Comparison of ENCODE assay signal across 16 cellular contexts in the genomic region with DNA sequence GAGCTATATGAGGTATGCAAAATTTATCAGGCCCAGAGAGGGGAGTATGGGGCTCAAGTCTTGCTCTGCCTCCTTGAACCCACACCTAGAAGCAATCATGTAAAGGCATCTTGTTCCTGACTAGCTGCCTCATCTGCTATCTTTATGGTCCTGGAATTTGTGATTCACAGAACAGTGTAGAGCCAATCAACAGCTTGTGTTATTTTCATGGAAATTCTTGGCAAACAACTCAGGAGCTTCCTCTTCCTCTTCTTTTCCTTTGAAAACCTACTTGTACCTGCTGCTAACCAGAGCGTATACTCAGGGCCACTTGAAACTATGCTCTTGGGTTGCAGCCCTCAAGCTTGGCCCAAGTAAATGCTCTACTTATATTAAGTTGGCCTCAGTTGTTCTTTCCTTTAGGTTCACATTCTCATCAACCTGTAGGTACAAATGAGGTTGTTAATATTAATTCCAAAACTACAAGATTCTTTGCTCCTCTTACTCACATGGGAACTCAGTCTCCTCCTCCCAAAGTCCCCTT. TPM values are rescaled to one million over a fixed set of nuclear protein-coding genes. Genes with fewer than 3 reads are reported as not detected.
DNase-seq lines count a peak whose midpoint lies in the region; ATAC-seq and TF ChIP-seq lines count a peak whose summit lies in the region.
"Had no signal": no experiment of that assay in that cellular context is flagged by ENCODE, and none has a peak within 500 bp of the region (broad histone marks: within the 10 kb centered on the region; RNA-seq: fewer than 3 reads in every experiment).

No MANE protein-coding gene starts in this region.

- no peaks in the 10 kb centered on the region for H3K4me1 Mint-ChIP-seq in CD14-positive monocyte

- peaks cover 0 to 2% (median 1%) of the 10 kb centered on the region in 3 donors for H3K27me3 Mint-ChIP-seq in CD14-positive monocyte (ENCODE audit: low read depth in 3 of 3)

- TF ChIP-seq CTCF in colonic mucosa (IDR thresholded peaks at IDR 0.05) (no peak), parathyroid adenoma (IDR thresholded peaks at IDR 0.05) (no peak), CD14-positive monocyte (IDR thresholded peaks at IDR 0.05) (no peak)

- intact Hi-C loops in colonic mucosa (cut with DNase I) (no loop called here), CD14-positive monocyte (cut with micrococcal nuclease) (no loop called here)

- no peaks in the 10 kb centered on the region for H3K36me3 Mint-ChIP-seq in CD14-positive monocyte

- H3K36me3 ChIP-seq in HUES48 (ENCODE audit: control insufficient read depth, insufficient read depth, low read length) (no peaks in the 10 kb centered on the region), colonic mucosa (no peaks in the 10 kb centered on the region), parathyroid adenoma (ENCODE audit: control insufficient read depth, insufficient read depth, low read length) (no peaks in the 10 kb centered on the region)
- H3K36me3 ChIP-seq: SJSA1 had no signal

- H3K4me3 ChIP-seq in HUES48 (ENCODE audit: low read depth, low read length), result peak overlapping the region; percentile 25; the same call in 1 of the 2 replicates
- H3K4me3 ChIP-seq in colonic mucosa, result no peak overlapping the region
- no peak overlapping the region for H3K4me3 ChIP-seq in parathyroid adenoma (ENCODE audit: low read depth, low read length)
- H3K4me3 ChIP-seq: SJSA1 had no signal

- no peaks in the 10 kb centered on the region for H3K79me2 ChIP-seq in parathyroid adenoma

- H3K27me3 ChIP-seq in HUES48 (ENCODE audit: control insufficient read depth, insufficient read depth, low read length) (no peaks in the 10 kb centered on the region; the same call in 1 of the 2 replicates), colonic mucosa (no peaks in the 10 kb centered on the region), parathyroid adenoma (ENCODE audit: control insufficient read depth, insufficient read depth, low read length) (no peaks in the 10 kb centered on the region)
- H3K27me3 ChIP-seq: SJSA1 had no signal

- H2AFZ ChIP-seq in parathyroid adenoma, result no peak overlapping the region

- peaks cover 0 to 1% (median 0%) of the 10 kb centered on the region in 7 donors for H3K9me3 Mint-ChIP-seq in CD14-positive monocyte

- H3K9ac ChIP-seq in HUES48 (ENCODE audit: low read depth, low read length), result no peak overlapping the region
- H3K9ac ChIP-seq in colonic mucosa (ENCODE audit: low read depth in 2 of 2, low read length in 2 of 2), result peak overlapping the region in 1 of 2 donors; percentile 43
- H3K9ac ChIP-seq in parathyroid adenoma, result no peak overlapping the region
- H3K9ac ChIP-seq: KMS-11 had no signal

- H3K9me3 ChIP-seq in HUES48 (ENCODE audit: control insufficient read depth, insufficient read depth, low read length) (no peaks in the 10 kb centered on the region), colonic mucosa (no peaks in the 10 kb centered on the region), parathyroid adenoma (ENCODE audit: control insufficient read depth, low read length) (no peaks in the 10 kb centered on the region)
- H3K9me3 ChIP-seq: SJSA1 had no signal

- H3K27ac ChIP-seq in HUES48 (ENCODE audit: low read depth, low read length) (peak overlapping the region; percentile 79), colonic mucosa (peak overlapping the region; percentile 34), parathyroid adenoma (peak overlapping the region; percentile 17)
- H3K27ac ChIP-seq: KMS-11, SJSA1 had no signal

- H3K4me2 ChIP-seq in parathyroid adenoma (ENCODE audit: low read length), result no peak overlapping the region
- H3K4me2 ChIP-seq: KMS-11 had no signal

- peaks cover 27% of the 10 kb centered on the region for H3K4me1 ChIP-seq in HUES48 (ENCODE audit: control insufficient read depth, insufficient read depth, low read length)
- H3K4me1 ChIP-seq in colonic mucosa, result peaks cover 17% of the 10 kb centered on the region
- peaks cover 17% of the 10 kb centered on the region for H3K4me1 ChIP-seq in parathyroid adenoma
- H3K4me1 ChIP-seq: SJSA1 had no signal

- no peak overlapping the region for H3K4me3 Mint-ChIP-seq in CD14-positive monocyte

- no peak overlapping the region for H3K27ac Mint-ChIP-seq in CD14-positive monocyte

- DNase-seq in colonic mucosa (no peak), kidney tubule cell (ENCODE audit: low spot score) (peak; percentile 18), CD14-positive monocyte (ENCODE audit: low spot score) (no peak), NCI-H1436 treated with DMSO at 0.1 percent for 48 hours (lab: John Stamatoyannopoulos, UW) (no peak)
- DNase-seq: ACHN, AML-193, COR-L47, DMS153, HCEC 1CT, NCI-H1048, NCI-H2081 treated with DMSO at 0.1 percent for 48 hours had no signal

- no peak for ATAC-seq in HG02678 (IDR thresholded peaks at IDR 0.05; ENCODE audit: unreplicated experiment)

RNA-seq across cellular contexts. Expression of gene NOSTRIN, which starts 3.5 kb away (rescaled TPM):
- 10 to 100 TPM; 29.0 to 37.2 TPM for total RNA-seq in colonic mucosa
- polyA plus RNA-seq in CD14-positive monocyte, result not detected
- total RNA-seq: SJSA1 had no signal

Comparison
In these comparisons a context has a peak if more than half of its experiments do, and no peak if none do; other contexts are left out.
1. H3K27ac ChIP-seq: peak in every context shown above with its lines; median percentile 79 in HUES48; 34 in colonic mucosa; 17 in parathyroid adenoma.